Comparison of ENCODE assay signal across 10 cellular contexts in genomic region chr3:183576487-183577107, GRCh38. TPM values are rescaled to one million over a fixed set of nuclear protein-coding genes. Genes with fewer than 3 reads are reported as not detected.
A peak's percentile ranks its signal among the peaks of the same experiment; 100 is the strongest.
DNase-seq lines count a peak whose midpoint lies in the region; ATAC-seq, FAIRE-seq and TF ChIP-seq lines count a peak whose summit lies in the region.
"Had no signal": no experiment of that assay in that cellular context is flagged by ENCODE, and none has a peak within 500 bp of the region (broad histone marks: within the 10 kb centered on the region; RNA-seq: fewer than 3 reads in every experiment).

No MANE protein-coding gene starts in this region.

- no peak overlapping the region for H3K4me3 Mint-ChIP-seq in stimulated activated naive CD8-positive, alpha-beta T cell treated with anti-CD3 and anti-CD28 coated beads, Interleukin-15, amount 100 ng/mL, for 72 hours

- no peaks in the 10 kb centered on the region for H3K27me3 ChIP-seq in BE2C
- H3K27me3 ChIP-seq in NT2/D1 (ENCODE audit: insufficient read depth, insufficient read length) = no peaks in the 10 kb centered on the region
- H3K27me3 ChIP-seq in hepatocyte = peaks cover 4% of the 10 kb centered on the region
- H3K27me3 ChIP-seq: esophagus squamous epithelium had no signal

- no peaks in the 10 kb centered on the region for H3K79me2 ChIP-seq in hepatocyte

- TF ChIP-seq CTCF in BE2C (IDR thresholded peaks at IDR 0.05; ENCODE audit: low read depth, low read length) (no peak), NB4 (IDR thresholded peaks at IDR 0.05; ENCODE audit: low read depth, low read length) (no peak), hepatocyte (IDR thresholded peaks at IDR 0.05; ENCODE audit: poor library complexity) (no peak)

- 46% methylated on average over 6 of the region's 6 CpGs for WGBS in hepatocyte (ENCODE audit: low lambda C conversion rate, missing lambda C conversion rate)

- ATAC-seq in GM21360 (IDR thresholded peaks at IDR 0.05; ENCODE audit: unreplicated experiment) = no peak
- no peak for ATAC-seq in stimulated activated naive CD8-positive, alpha-beta T cell treated with anti-CD3 and anti-CD28 coated beads, Interleukin-15, amount 100 ng/mL, for 72 hours
- ATAC-seq: left lobe of liver had no signal

- H3K4me2 ChIP-seq in hepatocyte = no peak overlapping the region

- TF ChIP-seq POLR2A in NB4 (IDR thresholded peaks at IDR 0.05; ENCODE audit: extremely low read depth, insufficient read length) (no peak), H54 (IDR thresholded peaks at IDR 0.05; ENCODE audit: low read depth, low read length) (no peak)

- peaks cover 9% of the 10 kb centered on the region for H3K4me1 ChIP-seq in BE2C
- H3K4me1 ChIP-seq in NT2/D1 (ENCODE audit: insufficient read depth, insufficient read length) = no peaks in the 10 kb centered on the region
- peaks cover 6% of the 10 kb centered on the region for H3K4me1 ChIP-seq in hepatocyte (ENCODE audit: insufficient read depth)

- DNase-seq in BE2C = peak; percentile 85
- peak; percentile 53 for DNase-seq in NB4 (ENCODE audit: low read depth)
- peak; percentile 47 for DNase-seq in NT2/D1 (ENCODE audit: low read depth, low spot score)
- DNase-seq in hepatocyte (ENCODE audit: low spot score) = peak; percentile 47
- DNase-seq in COLO829 (ENCODE audit: low spot score) = no peak
- DNase-seq in stimulated activated naive CD8-positive, alpha-beta T cell treated with anti-CD3 and anti-CD28 coated beads, Interleukin-15, amount 100 ng/mL, for 72 hours = no peak
- no peak for DNase-seq in H54 (ENCODE audit: insufficient read length, low spot score)
- DNase-seq: esophagus squamous epithelium had no signal

- no peak overlapping the region for H2AFZ ChIP-seq in hepatocyte

- peak overlapping the region; percentile 21 for H3K27ac ChIP-seq in hepatocyte
- H3K27ac ChIP-seq: esophagus squamous epithelium had no signal

- no peaks in the 10 kb centered on the region for H3K9me3 Mint-ChIP-seq in stimulated activated naive CD8-positive, alpha-beta T cell treated with anti-CD3 and anti-CD28 coated beads, Interleukin-15, amount 100 ng/mL, for 72 hours

- H3K4me1 Mint-ChIP-seq in stimulated activated naive CD8-positive, alpha-beta T cell treated with anti-CD3 and anti-CD28 coated beads, Interleukin-15, amount 100 ng/mL, for 72 hours = peaks cover 7% of the 10 kb centered on the region

- H3K36me3 ChIP-seq in BE2C (no peaks in the 10 kb centered on the region), NT2/D1 (ENCODE audit: insufficient read depth, insufficient read length, low read length) (no peaks in the 10 kb centered on the region), hepatocyte (replicated peaks; ENCODE audit: insufficient read depth, low read depth) (no peaks in the 10 kb centered on the region)
- H3K36me3 ChIP-seq: esophagus squamous epithelium had no signal

- H4K20me1 ChIP-seq in hepatocyte (ENCODE audit: insufficient read depth, poor library complexity, severe bottlenecking) = no peaks in the 10 kb centered on the region

- no peaks in the 10 kb centered on the region for H3K9me2 ChIP-seq in hepatocyte (replicated peaks; ENCODE audit: insufficient read depth)

- H3K9me3 ChIP-seq in BE2C (no peaks in the 10 kb centered on the region), NT2/D1 (ENCODE audit: insufficient read depth, low read length) (no peaks in the 10 kb centered on the region), hepatocyte (ENCODE audit: low read depth) (no peaks in the 10 kb centered on the region)
- H3K9me3 ChIP-seq: esophagus squamous epithelium had no signal

- H3K4me3 ChIP-seq in BE2C (ENCODE audit: low read depth, low read length) (peak overlapping the region; percentile 21), NB4 (ENCODE audit: low read depth, low read length) (no peak overlapping the region), NT2/D1 (ENCODE audit: insufficient read length, low read depth) (no peak overlapping the region), hepatocyte (no peak overlapping the region)
- H3K4me3 ChIP-seq: esophagus squamous epithelium had no signal

- H3K27ac Mint-ChIP-seq in stimulated activated naive CD8-positive, alpha-beta T cell treated with anti-CD3 and anti-CD28 coated beads, Interleukin-15, amount 100 ng/mL, for 72 hours = peak overlapping the region in 1 of 2 donors; percentile 50

- no peak for FAIRE-seq in H54 (lab: Jason Lieb, UNC)

- no peak overlapping the region for H3K9ac ChIP-seq in NT2/D1 (ENCODE audit: insufficient read length, low read depth)

- H3K27me3 Mint-ChIP-seq in stimulated activated naive CD8-positive, alpha-beta T cell treated with anti-CD3 and anti-CD28 coated beads, Interleukin-15, amount 100 ng/mL, for 72 hours = peaks cover 8% of the 10 kb centered on the region

RNA-seq across cellular contexts. Expression of gene KLHL6, which starts 21.1 kb away (rescaled TPM):
- 0.57 TPM for polyA plus RNA-seq in BE2C (2012; ENCODE audit: insufficient read depth, insufficient read length, low read depth)
- total RNA-seq in hepatocyte = 0.16 and 0.17 TPM in 2 replicates
- polyA plus RNA-seq in hepatocyte = 0.04 TPM in 1 of 2 replicates, not detected in the other

RNA-seq across cellular contexts. Expression of gene KLHL24, which starts 58.8 kb away (rescaled TPM):
- 17.8 TPM for polyA plus RNA-seq in BE2C (2012; ENCODE audit: insufficient read depth, insufficient read length, low read depth)
- 106 and 107 TPM in 2 replicates for total RNA-seq in hepatocyte
- 29.6 and 29.7 TPM in 2 replicates for polyA plus RNA-seq in hepatocyte

Comparison
In these comparisons a context has a peak if more than half of its experiments do, and no peak if none do; other contexts are left out.
1. DNase-seq: peak in BE2C (single experiment), NB4 (single experiment), NT2/D1 (single experiment) and hepatocyte (single experiment); none in COLO829 (single experiment), stimulated activated naive CD8-positive, alpha-beta T cell treated with anti-CD3 and anti-CD28 coated beads, Interleukin-15, amount 100 ng/mL, for 72 hours (0 of 2) and H54 (single experiment).